1 cellular context compared by ENCODE assay signal in genomic region chr1:154584267-154584994, GRCh38.
TF ChIP-seq lines count a peak whose summit lies in the region.

No MANE protein-coding gene starts in this region.

TF ChIP-seq in IMR-90, 13 proteins besides CTCF, POLR2A, EP300 and RAD21:
- TF ChIP-seq FOS (IDR thresholded peaks at IDR 0.05; ENCODE audit: low read depth, low read length) = no peak
TF ChIP-seq in IMR-90: peak in this region for 0.
